9 cellular contexts compared by ENCODE assay signal in the genomic region with DNA sequence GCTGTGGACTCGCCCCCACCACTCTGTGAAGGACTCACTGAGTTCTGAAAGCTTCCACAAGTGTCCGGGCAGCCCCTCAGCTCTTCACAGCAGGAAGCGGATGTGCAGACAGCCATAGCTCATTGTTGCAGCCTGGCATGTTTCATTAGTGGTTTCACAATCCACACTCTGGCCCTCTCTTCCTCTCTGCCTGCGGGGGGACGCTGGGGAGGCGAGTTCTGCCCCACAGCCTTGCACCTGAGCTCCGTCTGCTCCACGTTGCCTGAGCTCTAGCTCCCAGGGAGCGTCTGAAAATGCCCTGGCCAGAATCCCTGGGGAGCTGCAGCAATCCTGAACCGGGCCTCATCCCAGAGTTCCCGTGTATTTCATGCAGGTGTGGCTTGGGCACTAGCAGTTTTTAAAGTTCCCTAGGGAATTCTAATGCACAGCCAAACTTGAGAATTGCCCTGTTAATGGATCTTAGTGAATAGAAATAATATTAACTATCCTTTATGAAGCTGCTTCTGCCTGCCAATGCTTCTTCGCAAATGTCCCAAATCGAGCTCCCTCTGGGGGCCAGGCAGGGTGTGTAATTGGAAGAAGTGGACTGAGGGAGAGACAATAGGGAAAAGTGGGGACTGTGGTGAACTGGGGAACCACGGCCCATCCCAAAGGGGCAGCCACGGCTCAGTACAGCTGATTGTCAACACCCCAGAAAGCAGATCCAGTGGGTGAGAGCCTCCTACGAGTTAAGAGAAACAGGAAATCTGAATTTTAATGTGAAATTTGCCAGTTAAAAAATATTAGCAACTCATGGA. TPM values are rescaled to one million over a fixed set of nuclear protein-coding genes. Genes with fewer than 3 reads are reported as not detected.
DNase-seq lines count a peak whose midpoint lies in the region; ATAC-seq and TF ChIP-seq lines count a peak whose summit lies in the region.
"Had no signal": no experiment of that assay in that cellular context is flagged by ENCODE, and none has a peak within 500 bp of the region (broad histone marks: within the 10 kb centered on the region; RNA-seq: fewer than 3 reads in every experiment).

No MANE protein-coding gene starts in this region.

- H3K9ac ChIP-seq in OCI-LY1 (ENCODE audit: low read length) = peak overlapping the region; percentile 63; the same call in 1 of the 2 replicates

- H3F3A ChIP-seq in OCI-LY1 (ENCODE audit: insufficient read depth, low read length) = peaks cover 10% of the 10 kb centered on the region; the same call in 1 of the 2 replicates

- H3K4me3 ChIP-seq in OCI-LY1 (ENCODE audit: low read depth, low read length, poor library complexity, severe bottlenecking) (no peak overlapping the region), tibial artery (no peak overlapping the region)

- H4K20me1 ChIP-seq in OCI-LY1 (ENCODE audit: insufficient read depth, low read length) = no peaks in the 10 kb centered on the region

- H3K27me3 ChIP-seq in OCI-LY1 (ENCODE audit: insufficient read depth, low read length) = no peaks in the 10 kb centered on the region
- H3K27me3 ChIP-seq in tibial artery = peaks cover 0 to 35% of the 10 kb centered on the region in 2 donors

- intact Hi-C loops in tibial artery (cut with DNase I; ENCODE audit: low total_unique reads) = no loop called here

- H3K36me3 ChIP-seq in OCI-LY1 (ENCODE audit: insufficient read depth, low read length) = no peaks in the 10 kb centered on the region
- no peaks in the 10 kb centered on the region for H3K36me3 ChIP-seq in tibial artery
- H3K36me3 ChIP-seq: breast epithelium had no signal

- no peak overlapping the region for H2AFZ ChIP-seq in OCI-LY1 (ENCODE audit: low read length)

- H3K79me2 ChIP-seq in OCI-LY1 (ENCODE audit: insufficient read depth, low read length) = no peaks in the 10 kb centered on the region

- H3K27ac ChIP-seq in OCI-LY1 (ENCODE audit: low read depth, low read length, poor library complexity, severe bottlenecking) (peak overlapping the region; percentile 98), tibial artery (no peak overlapping the region)

- H3K4me2 ChIP-seq in OCI-LY1 (ENCODE audit: low read length) = peak overlapping the region; percentile 61; the same call in 1 of the 2 replicates

- H3K9me3 ChIP-seq in OCI-LY1 (ENCODE audit: low read length) (no peaks in the 10 kb centered on the region), tibial artery (peaks cover 0 to 3% (median 0%) of the 10 kb centered on the region in 3 donors)
- H3K9me3 ChIP-seq: breast epithelium had no signal

- ATAC-seq in GM18502 (IDR thresholded peaks at IDR 0.05; ENCODE audit: poor library complexity, unreplicated experiment) = peak; percentile 61
- peak; percentile 55 for ATAC-seq in HG02943 (IDR thresholded peaks at IDR 0.05; ENCODE audit: low read depth, unreplicated experiment)

- no peaks in the 10 kb centered on the region for H3K9me2 ChIP-seq in OCI-LY1 (ENCODE audit: low read depth, low read length)

- DNase-seq in AML-193 (lab: John Stamatoyannopoulos, UW) (peak; percentile 86 to 87), germinal center (ENCODE audit: low spot score) (peak; percentile 57), tibial artery (peak; percentile 23 to 66), LoVo (ENCODE audit: low spot score) (no peak), occipital lobe (lab: John Stamatoyannopoulos, UW) (no peak)

- peak; percentile 25; the same call in 1 of the 2 replicates for TF ChIP-seq CTCF in OCI-LY1 (IDR thresholded peaks at IDR 0.05; ENCODE audit: low read length)
- TF ChIP-seq CTCF in tibial artery (IDR thresholded peaks at IDR 0.05) = no peak

- H3K4me1 ChIP-seq in OCI-LY1 (ENCODE audit: insufficient read depth, low read length, severe bottlenecking) (peaks cover 90% of the 10 kb centered on the region), tibial artery (no peaks in the 10 kb centered on the region)
- H3K4me1 ChIP-seq: breast epithelium had no signal

RNA-seq across cellular contexts. Expression of a gene that starts 51.5 kb away (rescaled TPM):
- total RNA-seq in occipital lobe = not detected
- total RNA-seq: breast epithelium had no signal

Comparison
In these comparisons a context has a peak if more than half of its experiments do, and no peak if none do; other contexts are left out.
1. DNase-seq: peak in AML-193 (2 of 2), germinal center (single experiment) and tibial artery (2 of 2); none in LoVo (single experiment) and occipital lobe (single experiment).